Comparison of ENCODE assay signal across 35 cellular contexts in the genomic region with DNA sequence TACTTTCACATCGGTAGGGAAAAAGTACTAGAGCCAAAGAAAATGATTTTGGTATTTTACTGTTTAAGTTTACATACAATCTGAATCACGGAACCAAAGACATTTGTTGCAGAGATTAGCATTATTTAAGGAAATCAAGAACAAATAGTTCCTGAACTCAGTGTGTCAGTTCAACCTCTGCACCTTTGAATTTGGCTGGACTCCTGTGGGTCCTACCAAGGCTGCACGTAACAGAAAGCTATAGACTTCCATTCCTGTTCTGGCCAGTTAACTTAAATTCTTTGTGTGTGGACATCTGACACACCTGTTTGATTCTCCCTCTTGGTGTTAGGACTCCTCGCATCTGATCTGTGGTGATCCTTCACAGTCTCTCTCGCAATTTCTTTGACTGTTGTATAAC.
"Had no signal": no experiment of that assay in that cellular context is flagged by ENCODE, and none has a peak within 500 bp of the region (broad histone marks: within the 10 kb centered on the region; RNA-seq: fewer than 3 reads in every experiment).

No MANE protein-coding gene starts in this region.

- H3K27ac ChIP-seq: adrenal gland, breast epithelium, cardiac muscle cell, colonic mucosa, WERI-Rb-1 had no signal

- FAIRE-seq: endometrium, frontal cortex had no signal

- H3K4me1 Mint-ChIP-seq: activated B cell treated with CpG ODN at 0.5 μM for 24 hours; activated CD4-positive, alpha-beta T cell treated with anti-CD3 and anti-CD28 coated beads, Interleukin-2, amount 10 ng/mL, durations not matched to agents 24 days and 14 days; activated CD8-positive, alpha-beta memory T cell treated with anti-CD3 and anti-CD28 coated beads, Interleukin-2, amount 10 ng/mL, durations not matched to agents 7 days and 5 days; activated naive CD4-positive, alpha-beta T cell treated with anti-CD3 and anti-CD28 coated beads, Interleukin-2, amount 50 U/mL, for 24 hours; activated naive CD8-positive, alpha-beta T cell treated with anti-CD3 and anti-CD28 coated beads for 36 hours; activated naive CD8-positive, alpha-beta T cell treated with anti-CD3 and anti-CD28 coated beads, Interleukin-2, amount 50 U/mL, for 24 hours; T-helper 17 cell had no signal

- H3K36me3 ChIP-seq: adrenal gland, breast epithelium, cardiac muscle cell, colonic mucosa, WERI-Rb-1 had no signal

- ATAC-seq: activated CD4-positive, CD25-positive, alpha-beta regulatory T cell treated with anti-CD3 and anti-CD28 coated beads, Interleukin-2, amount 50 U/mL, for 24 hours; activated CD8-positive, alpha-beta memory T cell treated with anti-CD3 and anti-CD28 coated beads, Interleukin-2, amount 10 ng/mL, durations not matched to agents 7 days and 5 days; activated CD8-positive, alpha-beta T cell treated with anti-CD3 and anti-CD28 coated beads, Interleukin-2, amount 10 ng/mL, durations not matched to agents 7 days and 5 days; activated naive CD8-positive, alpha-beta T cell treated with anti-CD3 and anti-CD28 coated beads, Interleukin-2, amount 50 U/mL, for 24 hours; esophagus mucosa; T-helper 17 cell had no signal

- H3K4me1 ChIP-seq: adrenal gland, breast epithelium, colonic mucosa had no signal

- H3K27me3 ChIP-seq: adrenal gland, breast epithelium, cardiac muscle cell, colonic mucosa had no signal

- H3K4me3 Mint-ChIP-seq: activated B cell treated with CpG ODN at 0.5 μM for 24 hours; activated CD4-positive, alpha-beta memory T cell treated with anti-CD3 and anti-CD28 coated beads for 36 hours; activated CD4-positive, alpha-beta T cell treated with anti-CD3 and anti-CD28 coated beads, Interleukin-2, amount 10 ng/mL, durations not matched to agents 24 days and 14 days; activated CD8-positive, alpha-beta memory T cell treated with anti-CD3 and anti-CD28 coated beads, Interleukin-2, amount 10 ng/mL, durations not matched to agents 7 days and 5 days; activated CD8-positive, alpha-beta T cell treated with anti-CD3 and anti-CD28 coated beads, Interleukin-2, amount 10 ng/mL, durations not matched to agents 7 days and 5 days; activated naive CD4-positive, alpha-beta T cell treated with anti-CD3 and anti-CD28 coated beads for 36 hours; activated naive CD4-positive, alpha-beta T cell treated with anti-CD3 and anti-CD28 coated beads, Interleukin-2, amount 50 U/mL, for 24 hours; activated naive CD8-positive, alpha-beta T cell treated with anti-CD3 and anti-CD28 coated beads for 36 hours; activated naive CD8-positive, alpha-beta T cell treated with anti-CD3 and anti-CD28 coated beads, Interleukin-2, amount 50 U/mL, for 24 hours; activated T-helper 1 cell treated with anti-CD3 and anti-CD28 coated beads, Interleukin-12 subunit alpha, Interleukin-12 subunit beta, Interleukin-2, Interleukin-4 antibody, amounts not matched to agents 30 ng/mL and 10 ng/mL and 1 ng/mL, durations not matched to agents 14 hours and 24 hours and 36 hours; brain; T-helper 17 cell; T-helper 2 cell treated with Interferon-gamma antibody and Interleukin-4, amounts not matched to agents 5 μg/mL and 100 μg/mL, for 36 hours had no signal

- H3K9me3 Mint-ChIP-seq: activated B cell treated with CpG ODN at 0.5 μM for 24 hours; activated CD4-positive, alpha-beta memory T cell treated with anti-CD3 and anti-CD28 coated beads for 36 hours; activated CD4-positive, alpha-beta T cell treated with anti-CD3 and anti-CD28 coated beads, Interleukin-2, amount 10 ng/mL, durations not matched to agents 24 days and 14 days; activated naive CD4-positive, alpha-beta T cell treated with anti-CD3 and anti-CD28 coated beads for 36 hours; activated naive CD4-positive, alpha-beta T cell treated with anti-CD3 and anti-CD28 coated beads, Interleukin-2, amount 50 U/mL, for 24 hours; activated naive CD8-positive, alpha-beta T cell treated with anti-CD3 and anti-CD28 coated beads for 36 hours; activated T-helper 2 cell treated with anti-CD3 and anti-CD28 coated beads, Interferon-gamma antibody, Interleukin-2, Interleukin-4, amounts not matched to agents 10 μg/mL and 5 μg/mL and 100 μg/mL, durations not matched to agents 14 hours and 24 hours and 36 hours; brain; T-helper 2 cell treated with Interferon-gamma antibody and Interleukin-4, amounts not matched to agents 5 μg/mL and 100 μg/mL, for 36 hours had no signal

- H3K27ac Mint-ChIP-seq: activated B cell treated with CpG ODN at 0.5 μM for 24 hours; activated CD4-positive, alpha-beta memory T cell treated with anti-CD3 and anti-CD28 coated beads for 36 hours; activated CD4-positive, alpha-beta T cell treated with anti-CD3 and anti-CD28 coated beads, Interleukin-2, amount 10 ng/mL, durations not matched to agents 24 days and 14 days; activated CD8-positive, alpha-beta memory T cell treated with anti-CD3 and anti-CD28 coated beads, Interleukin-2, amount 10 ng/mL, durations not matched to agents 7 days and 5 days; activated CD8-positive, alpha-beta T cell treated with anti-CD3 and anti-CD28 coated beads, Interleukin-2, amount 10 ng/mL, durations not matched to agents 7 days and 5 days; activated naive CD4-positive, alpha-beta T cell treated with anti-CD3 and anti-CD28 coated beads for 36 hours; activated naive CD4-positive, alpha-beta T cell treated with anti-CD3 and anti-CD28 coated beads, Interleukin-2, amount 50 U/mL, for 24 hours; activated naive CD8-positive, alpha-beta T cell treated with anti-CD3 and anti-CD28 coated beads for 36 hours; activated naive CD8-positive, alpha-beta T cell treated with anti-CD3 and anti-CD28 coated beads, Interleukin-2, amount 50 U/mL, for 24 hours; activated T-helper 1 cell treated with anti-CD3 and anti-CD28 coated beads, Interleukin-12 subunit alpha, Interleukin-12 subunit beta, Interleukin-2, Interleukin-4 antibody, amounts not matched to agents 30 ng/mL and 10 ng/mL and 1 ng/mL, durations not matched to agents 14 hours and 24 hours and 36 hours; activated T-helper 2 cell treated with anti-CD3 and anti-CD28 coated beads, Interferon-gamma antibody, Interleukin-2, Interleukin-4, amounts not matched to agents 10 μg/mL and 5 μg/mL and 100 μg/mL, durations not matched to agents 14 hours and 24 hours and 36 hours; brain; T-helper 17 cell; T-helper 2 cell treated with Interferon-gamma antibody and Interleukin-4, amounts not matched to agents 5 μg/mL and 100 μg/mL, for 36 hours had no signal

- DNase-seq: activated B cell treated with CpG ODN at 0.5 μM for 24 hours; activated CD4-positive, alpha-beta memory T cell treated with anti-CD3 and anti-CD28 coated beads for 36 hours; activated CD4-positive, alpha-beta T cell treated with anti-CD3 and anti-CD28 coated beads, Interleukin-2, amount 10 ng/mL, durations not matched to agents 24 days and 14 days; activated CD8-positive, alpha-beta memory T cell treated with anti-CD3 and anti-CD28 coated beads, Interleukin-2, amount 10 ng/mL, durations not matched to agents 7 days and 5 days; activated CD8-positive, alpha-beta memory T cell treated with anti-CD3 and anti-CD28 coated beads, Interleukin-2, amount 50 U/mL, for 4 hours; activated CD8-positive, alpha-beta T cell treated with anti-CD3 and anti-CD28 coated beads, Interleukin-2, amount 10 ng/mL, durations not matched to agents 7 days and 5 days; activated effector memory CD4-positive, alpha-beta T cell treated with anti-CD3 and anti-CD28 coated beads, Interleukin-2, amount 50 U/mL, for 16 hours; activated naive CD4-positive, alpha-beta T cell treated with anti-CD3 and anti-CD28 coated beads for 36 hours; activated naive CD8-positive, alpha-beta T cell treated with anti-CD3 and anti-CD28 coated beads for 36 hours; activated naive CD8-positive, alpha-beta T cell treated with anti-CD3 and anti-CD28 coated beads, Interleukin-2, amount 50 U/mL, for 24 hours; activated T-cell treated with anti-CD3 and anti-CD28 coated beads, Interleukin-2, amount 50 U/mL, for 1 hour; activated T-cell treated with anti-CD3 and anti-CD28 coated beads, Interleukin-2, amount 50 U/mL, for 48 hours; adrenal gland; amygdala; aorta; central memory CD4-positive, alpha-beta T cell; cerebellar nuclear complex; colonic mucosa; effector CD8-positive, alpha-beta T cell; foreskin fibroblast; T-helper 1 cell; T-helper 17 cell; T1000; WERI-Rb-1 had no signal

- H3K36me3 Mint-ChIP-seq: activated CD4-positive, alpha-beta memory T cell treated with anti-CD3 and anti-CD28 coated beads for 36 hours; activated CD8-positive, alpha-beta memory T cell treated with anti-CD3 and anti-CD28 coated beads, Interleukin-2, amount 10 ng/mL, durations not matched to agents 7 days and 5 days; activated naive CD4-positive, alpha-beta T cell treated with anti-CD3 and anti-CD28 coated beads, Interleukin-2, amount 50 U/mL, for 24 hours; activated naive CD8-positive, alpha-beta T cell treated with anti-CD3 and anti-CD28 coated beads for 36 hours; brain had no signal

- H3K27me3 Mint-ChIP-seq: activated B cell treated with CpG ODN at 0.5 μM for 24 hours; activated CD4-positive, alpha-beta memory T cell treated with anti-CD3 and anti-CD28 coated beads for 36 hours; activated CD4-positive, alpha-beta T cell treated with anti-CD3 and anti-CD28 coated beads, Interleukin-2, amount 10 ng/mL, durations not matched to agents 24 days and 14 days; activated CD8-positive, alpha-beta memory T cell treated with anti-CD3 and anti-CD28 coated beads, Interleukin-2, amount 10 ng/mL, durations not matched to agents 7 days and 5 days; activated naive CD4-positive, alpha-beta T cell treated with anti-CD3 and anti-CD28 coated beads, Interleukin-2, amount 50 U/mL, for 24 hours; activated naive CD8-positive, alpha-beta T cell treated with anti-CD3 and anti-CD28 coated beads for 36 hours; T-helper 17 cell had no signal

- H3K4me3 ChIP-seq: adrenal gland, breast epithelium, cardiac muscle cell, colonic mucosa had no signal

- H3K9me3 ChIP-seq: adrenal gland, breast epithelium, colonic mucosa had no signal
